ENCODE assay signal across 10 cellular contexts in the genomic region with DNA sequence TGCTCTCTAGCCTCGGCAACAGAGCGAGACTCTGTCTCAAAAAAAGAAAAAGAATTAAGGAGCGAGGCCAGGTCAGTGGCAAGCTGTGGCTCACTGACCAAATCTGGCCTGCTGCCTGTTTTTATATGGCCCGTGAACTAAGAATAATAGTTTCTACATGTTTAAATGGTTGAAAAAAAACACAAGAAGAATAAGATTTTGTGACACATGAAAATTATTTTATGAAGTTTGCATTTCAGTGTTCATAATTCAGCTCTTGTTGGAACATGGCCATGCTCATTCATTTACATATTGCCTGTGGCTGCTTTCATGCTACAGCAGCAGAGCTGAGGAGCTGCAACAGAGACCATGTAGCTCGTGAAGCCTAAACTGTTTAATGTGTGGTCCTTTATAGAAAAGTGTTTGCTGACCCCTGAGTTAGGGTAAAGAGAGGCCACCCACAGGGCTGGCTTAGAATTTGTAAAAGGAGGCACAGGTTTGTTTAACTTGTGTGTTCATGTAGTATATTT. TPM values are rescaled to one million over a fixed set of nuclear protein-coding genes. Genes with fewer than 3 reads are reported as not detected.
DNase-seq lines count a peak whose midpoint lies in the region; ATAC-seq, FAIRE-seq and TF ChIP-seq lines count a peak whose summit lies in the region.
"Had no signal": no experiment of that assay in that cellular context is flagged by ENCODE, and none has a peak within 500 bp of the region (broad histone marks: within the 10 kb centered on the region; RNA-seq: fewer than 3 reads in every experiment).

No MANE protein-coding gene starts in this region.

- H3K9me3 ChIP-seq in gastroesophageal sphincter (no peaks in the 10 kb centered on the region), testis (no peaks in the 10 kb centered on the region)

- TF ChIP-seq POLR2A in gastroesophageal sphincter (IDR thresholded peaks at IDR 0.05), result no peak
- TF ChIP-seq POLR2A in testis (IDR thresholded peaks at IDR 0.05), result no peak
- no peak for TF ChIP-seq POLR2A in GM18505 (IDR thresholded peaks at IDR 0.05; ENCODE audit: borderline replicate concordance, extremely low read depth, insufficient read depth, insufficient read length)

- H3K4me3 ChIP-seq in gastroesophageal sphincter (no peak overlapping the region), testis (no peak overlapping the region)
- H3K4me3 ChIP-seq: BLaER1 had no signal

- H3K4me3 Mint-ChIP-seq in activated CD4-positive, alpha-beta T cell treated with anti-CD3 and anti-CD28 coated beads, Interleukin-2, amount 10 ng/mL, durations not matched to agents 24 days and 14 days, result no peak overlapping the region

- peaks cover 20% of the 10 kb centered on the region for H3K4me1 Mint-ChIP-seq in activated CD4-positive, alpha-beta T cell treated with anti-CD3 and anti-CD28 coated beads, Interleukin-2, amount 10 ng/mL, durations not matched to agents 24 days and 14 days

- peaks cover 41% of the 10 kb centered on the region for H3K36me3 Mint-ChIP-seq in activated CD4-positive, alpha-beta T cell treated with anti-CD3 and anti-CD28 coated beads, Interleukin-2, amount 10 ng/mL, durations not matched to agents 24 days and 14 days (ENCODE audit: low read depth)

- no peak for TF ChIP-seq EP300 in gastroesophageal sphincter (IDR thresholded peaks at IDR 0.05)

- FAIRE-seq in frontal cortex (lab: Jason Lieb, UNC), result no peak
- FAIRE-seq: islet of Langerhans had no signal

- H3K27me3 ChIP-seq in gastroesophageal sphincter (no peaks in the 10 kb centered on the region), testis (no peaks in the 10 kb centered on the region)
- H3K27me3 ChIP-seq: BLaER1 had no signal

- H3K9me3 Mint-ChIP-seq in activated CD4-positive, alpha-beta T cell treated with anti-CD3 and anti-CD28 coated beads, Interleukin-2, amount 10 ng/mL, durations not matched to agents 24 days and 14 days, result peaks cover 9% of the 10 kb centered on the region

- intact Hi-C loops in testis (cut with DNase I; ENCODE audit: low total_unique reads), result no loop called here
- intact Hi-C loops in activated CD4-positive, alpha-beta T cell treated with anti-CD3 and anti-CD28 coated beads, Interleukin-2, amount 10 ng/mL, durations not matched to agents 24 days and 14 days (cut with micrococcal nuclease), result no loop called here

- ATAC-seq in gastroesophageal sphincter, result no peak
- no peak for ATAC-seq in GM18505 (IDR thresholded peaks at IDR 0.05; ENCODE audit: unreplicated experiment)

- H3K27ac ChIP-seq in gastroesophageal sphincter (peak overlapping the region; percentile 74 to 88 (median 86)), testis (peak overlapping the region; percentile 83 to 89)
- H3K27ac ChIP-seq: BLaER1 had no signal

- H3K4me1 ChIP-seq in gastroesophageal sphincter (peaks cover 25 to 60% (median 29%) of the 10 kb centered on the region in 3 donors), testis (peaks cover 34% of the 10 kb centered on the region)

- 0 to 7% methylated on average over 3 to 5 of the region's 5 CpGs for WGBS in gastroesophageal sphincter (ENCODE audit: low coverage in 1 of 2), 2 donors
- 32 to 40% methylated on average over 5 of the region's 5 CpGs for WGBS in testis, 2 donors

- no peak overlapping the region for H3K27ac Mint-ChIP-seq in activated CD4-positive, alpha-beta T cell treated with anti-CD3 and anti-CD28 coated beads, Interleukin-2, amount 10 ng/mL, durations not matched to agents 24 days and 14 days

- H3K27me3 Mint-ChIP-seq in activated CD4-positive, alpha-beta T cell treated with anti-CD3 and anti-CD28 coated beads, Interleukin-2, amount 10 ng/mL, durations not matched to agents 24 days and 14 days, result no peaks in the 10 kb centered on the region

- DNase-seq in NCI-H2107 treated with DMSO at 0.1 percent for 48 hours (lab: John Stamatoyannopoulos, UW; ENCODE audit: unreplicated experiment), result peak; percentile 33
- no peak for DNase-seq in NCI-H2107 (lab: John Stamatoyannopoulos, UW)
- peak; percentile 3 for DNase-seq in NCI-H774 (lab: John Stamatoyannopoulos, UW)
- DNase-seq in testis, result peak; percentile 44
- no peak for DNase-seq in activated CD4-positive, alpha-beta T cell treated with anti-CD3 and anti-CD28 coated beads, Interleukin-2, amount 10 ng/mL, durations not matched to agents 24 days and 14 days
- DNase-seq in frontal cortex (ENCODE audit: low spot score in 2 of 2), result no peak

- TF ChIP-seq CTCF in gastroesophageal sphincter (IDR thresholded peaks at IDR 0.05), result no peak
- TF ChIP-seq CTCF in testis (IDR thresholded peaks at IDR 0.05), result no peak

- H3K36me3 ChIP-seq in gastroesophageal sphincter (peaks cover 0 to 9% of the 10 kb centered on the region in 2 donors), testis (ENCODE audit: low read depth, missing control alignments) (no peaks in the 10 kb centered on the region)

RNA-seq across cellular contexts. Expression of a gene that starts 59.5 kb away (rescaled TPM):
- total RNA-seq in gastroesophageal sphincter (100 to 1,000 TPM in 3 of 4 donors, 10 to 100 TPM in 1; 80.2 to 176 (median 143) TPM), testis (10 to 100 TPM; 29.9 to 47.3 TPM), frontal cortex (35.5 TPM)
- 15.0 TPM for polyA plus RNA-seq in testis (ENCODE audit: insufficient read depth, low read depth, low replicate concordance)
- total RNA-seq in activated CD4-positive, alpha-beta T cell treated with anti-CD3 and anti-CD28 coated beads, Interleukin-2, amount 10 ng/mL, durations not matched to agents 24 days and 14 days, result 44.6 and 45.3 TPM in 2 replicates

Comparison
In these comparisons a context has a peak if more than half of its experiments do, and no peak if none do; other contexts are left out.
1. DNase-seq: peak in NCI-H2107 treated with DMSO at 0.1 percent for 48 hours (single experiment), NCI-H774 (single experiment) and testis (single experiment); none in NCI-H2107 (single experiment), activated CD4-positive, alpha-beta T cell treated with anti-CD3 and anti-CD28 coated beads, Interleukin-2, amount 10 ng/mL, durations not matched to agents 24 days and 14 days (single experiment) and frontal cortex (0 of 2).